In genomic region chr11:62669420-62670161, GRCh38 we compare ENCODE assay signal across 10 cellular contexts. TPM values are rescaled to one million over a fixed set of nuclear protein-coding genes. Genes with fewer than 3 reads are reported as not detected.
DNase-seq lines count a peak whose midpoint lies in the region; ATAC-seq, FAIRE-seq and TF ChIP-seq lines count a peak whose summit lies in the region.
"Had no signal": no experiment of that assay in that cellular context is flagged by ENCODE, and none has a peak within 500 bp of the region (broad histone marks: within the 10 kb centered on the region; RNA-seq: fewer than 3 reads in every experiment).

No MANE protein-coding gene starts in this region.

- POLR2A ChIA-PET in SK-N-SH (lab: Yijun Ruan, JAX) = no interaction called here
- POLR2A ChIA-PET in K562 (lab: Yijun Ruan, JAX) = interaction anchor here (0.6 to 8.8 kb wide), 13 partner anchors 11 to 186 kb away, joined by 3 to 161 read pairs (median 5); partner anchors contain the start of genes GANAB, GNG3, HNRNPUL2 and INTS5

- H4K20me1 ChIP-seq in SK-N-SH (ENCODE audit: insufficient read depth) (no peaks in the 10 kb centered on the region), K562 (replicated peaks; ENCODE audit: control insufficient read depth, insufficient read depth, low read length) (peaks cover 7% of the 10 kb centered on the region; the same call in 1 of the 2 replicates)

- H3K79me2 ChIP-seq in SK-N-SH (ENCODE audit: insufficient read depth) (peaks cover 76% of the 10 kb centered on the region), K562 (ENCODE audit: control insufficient read depth, insufficient read depth, low read length) (peaks cover 94% of the 10 kb centered on the region)

- no peak for TF ChIP-seq EP300 in SK-N-SH (IDR thresholded peaks at IDR 0.05; ENCODE audit: borderline replicate concordance in 1 of 2, low read depth in 1 of 2, low read length in 1 of 2)
- TF ChIP-seq EP300 in K562 (IDR thresholded peaks at IDR 0.05; ENCODE audit: low read length) = no peak

- H3K4me1 ChIP-seq in SK-N-SH (ENCODE audit: control insufficient read depth in 1 of 2, insufficient read depth in 2 of 2, low read depth in 1 of 2, low read length in 1 of 2) = peaks cover 25 to 29% of the 10 kb centered on the region in 2 experiments; a peak in 3 of 4 replicates
- H3K4me1 ChIP-seq in K562 (replicated peaks in 1 of 2; ENCODE audit: control insufficient read depth in 2 of 2, insufficient read depth in 2 of 2, low read length in 2 of 2) = peaks cover 33 to 61% of the 10 kb centered on the region in 2 experiments; a peak in 4 of 5 replicates
- H3K4me1 ChIP-seq in BE2C = no peaks in the 10 kb centered on the region

- H3K27me3 Mint-ChIP-seq in osteocyte (ENCODE audit: unreplicated experiment) = no peaks in the 10 kb centered on the region

- peaks cover 12 to 20% of the 10 kb centered on the region in 2 experiments for H3K36me3 ChIP-seq in SK-N-SH (replicated peaks in 1 of 2; ENCODE audit: control insufficient read depth in 1 of 2, insufficient read depth in 2 of 2, low read length in 1 of 2)
- H3K36me3 ChIP-seq in K562 (ENCODE audit: control insufficient read depth, insufficient read depth, low read length) = peaks cover 55% of the 10 kb centered on the region
- peaks cover 23% of the 10 kb centered on the region for H3K36me3 ChIP-seq in BE2C

- H3K36me3 Mint-ChIP-seq in osteocyte (ENCODE audit: unreplicated experiment) = peaks cover 4% of the 10 kb centered on the region

- in situ Hi-C loops in K562 (cut with MboI) = no loop called here

- no peaks in the 10 kb centered on the region for H3K9me2 ChIP-seq in SK-N-SH

- DNase-seq in SK-N-SH (no peak), NCI-H446 treated with DMSO at 0.1 percent for 48 hours (lab: John Stamatoyannopoulos, UW) (peak; percentile 30), K562 (ENCODE audit: extremely low read depth in 1 of 4, low spot score in 3 of 4) (peak in 2 of 4 experiments; percentile 5 to 43), osteocyte (ENCODE audit: extremely low spot score, unreplicated experiment) (no peak), KG1 (lab: John Stamatoyannopoulos, UW) (no peak), BE2C (no peak)
- DNase-seq: activated CD4-positive, alpha-beta T cell treated with anti-CD3 and anti-CD28 coated beads for 48 hours; NCI-H1436 treated with DMSO at 0.1 percent for 48 hours had no signal

- peaks cover 43% of the 10 kb centered on the region for H3F3A ChIP-seq in SK-N-SH (replicated peaks; ENCODE audit: insufficient read depth)

- no peak overlapping the region for H2AFZ ChIP-seq in SK-N-SH (ENCODE audit: low read depth)
- H2AFZ ChIP-seq in K562 (ENCODE audit: low read depth, low read length) = no peak overlapping the region

- no TSS peak for BruUV-seq in K562 (replicated peaks; lab: Mats Ljungman, UMichigan)

- WGBS in SK-N-SH (ENCODE audit: low lambda C conversion rate) = 76% methylated on average over 4 of the region's 4 CpGs
- WGBS in K562 (ENCODE audit: insufficient coverage, low coverage, missing lambda C conversion rate) = 26% methylated on average over 4 of the region's 4 CpGs

- no peak for TF ChIP-seq RAD21 in SK-N-SH (IDR thresholded peaks at IDR 0.05; ENCODE audit: low read length)
- TF ChIP-seq RAD21 in K562 (CRISPR knock-in tag; conservative IDR thresholded peaks at IDR 0.05 in 1 of 2, IDR thresholded peaks at IDR 0.05 in 1 of 2) = no peak

- H3K9me3 ChIP-seq in SK-N-SH (no peaks in the 10 kb centered on the region), K562 (replicated peaks; ENCODE audit: control insufficient read depth, insufficient read depth, low read depth, low read length) (no peaks in the 10 kb centered on the region), BE2C (no peaks in the 10 kb centered on the region)

- TF ChIP-seq CTCF in SK-N-SH (IDR thresholded peaks at IDR 0.05) (no peak), K562 (IDR thresholded peaks at IDR 0.05 in 2 of 3, conservative IDR thresholded peaks at IDR 0.05 in 1 of 3; ENCODE audit: insufficient read depth in 2 of 3, low read depth in 1 of 3, low read length in 3 of 3) (no peak), osteocyte (IDR thresholded peaks at IDR 0.05) (no peak), BE2C (IDR thresholded peaks at IDR 0.05; ENCODE audit: low read depth, low read length) (no peak)

- H3K4me2 ChIP-seq in SK-N-SH (no peak overlapping the region), K562 (ENCODE audit: insufficient read depth, low read length) (peak overlapping the region; percentile 86)

- ATAC-seq in SK-N-SH treated with all-trans-retinoic acid at 6 μM for 48 hours (no peak), K562 (no peak), GM21737 (IDR thresholded peaks at IDR 0.05; ENCODE audit: unreplicated experiment) (no peak)

- H3K4me3 Mint-ChIP-seq in osteocyte (ENCODE audit: unreplicated experiment) = peak overlapping the region; percentile 95

- no peak for FAIRE-seq in K562 (lab: Jason Lieb, UNC)

- H3K4me3 ChIP-seq in SK-N-SH (ENCODE audit: low read depth in 2 of 2, low read length in 1 of 2) (no peak overlapping the region), K562 (peak overlapping the region; percentile 91), BE2C (ENCODE audit: low read depth, low read length) (no peak overlapping the region)

- H3K27ac Mint-ChIP-seq in osteocyte (ENCODE audit: unreplicated experiment) = peak overlapping the region; percentile 94

- peaks cover 52% of the 10 kb centered on the region for H3K4me1 Mint-ChIP-seq in osteocyte (ENCODE audit: unreplicated experiment)

- H3K9ac ChIP-seq in SK-N-SH (no peak overlapping the region), K562 (ENCODE audit: insufficient read depth in 1 of 2, low read depth in 2 of 2, low read length in 2 of 2) (peak overlapping the region; percentile 47 to 94; a peak in 3 of 4 replicates)

- intact Hi-C loops in K562 (cut with micrococcal nuclease) = loop anchor here (5.0 kb wide), 2 partner anchors 67 to 173 kb away; partner anchors contain the start of gene MTA2

- H3K27me3 ChIP-seq in SK-N-SH (ENCODE audit: insufficient read depth) = no peaks in the 10 kb centered on the region
- H3K27me3 ChIP-seq in K562 (ENCODE audit: control insufficient read depth in 2 of 2, insufficient read depth in 2 of 2, low read length in 2 of 2) = no peaks in the 10 kb centered on the region
- H3K27me3 ChIP-seq in BE2C = no peaks in the 10 kb centered on the region

- TF ChIP-seq POLR2A in K562 (conservative IDR thresholded peaks at IDR 0.05) = no peak; the same call in none of the 2 replicates

- no peaks in the 10 kb centered on the region for H3K9me3 Mint-ChIP-seq in osteocyte (ENCODE audit: unreplicated experiment)

- peak overlapping the region; percentile 28 to 80; a peak in 2 of 4 replicates for H3K27ac ChIP-seq in SK-N-SH (ENCODE audit: low read depth in 2 of 2, low read length in 1 of 2)
- peak overlapping the region; percentile 94 for H3K27ac ChIP-seq in K562 (ENCODE audit: extremely low read depth, low read depth, low read length)

- CTCF ChIA-PET in SK-N-SH (lab: Yijun Ruan, JAX) (interaction anchor here (1.5 to 1.9 kb wide), 3 partner anchors 11 to 25 kb away, joined by 3 to 8 read pairs (median 4); no protein-coding TSS in a partner anchor), K562 (lab: Yijun Ruan, JAX; ENCODE audit: low intra/inter-chr PET ratio) (no interaction called here)

- H3K9me1 ChIP-seq in K562 (ENCODE audit: control insufficient read depth, insufficient read depth, low read length) = no peaks in the 10 kb centered on the region

RNA-seq across cellular contexts. Expression of gene UQCC3, which starts 1.9 kb away (rescaled TPM):
- polyA plus RNA-seq in SK-N-SH (2012; rRNA removed) (22.7 and 24.8 TPM in 2 replicates), K562 (2011; rRNA removed) (8.0 and 10.6 TPM in 2 replicates), K562 (2014; fragmentation: Illumina TruSeq; extraction: Trizol) (3.3 and 8.5 TPM in 2 replicates), K562 (2014; fragmentation: Nextera tagmentation; extraction: Ambion mirVana) (1 to 10 TPM; 4.8 to 7.6 TPM), K562 (2014; rRNA removed) (31.3 and 42.7 TPM in 2 replicates)
- 16.3 and 23.0 TPM in 2 replicates for polyA plus RNA-seq in SK-N-SH (2012; cell fraction: cytosol; rRNA removed)
- 6.4 and 15.5 TPM in 2 replicates for polyA plus RNA-seq in SK-N-SH (2012; cell fraction: nucleus; rRNA removed)
- 7.4 and 13.2 TPM in 2 replicates for total RNA-seq in K562 (2011; cell fraction: chromatin; rRNA removed; ENCODE audit: low replicate concordance)
- total RNA-seq in K562 (2011; cell fraction: nucleolus; rRNA removed) = 25.3 and 26.8 TPM in 2 replicates
- total RNA-seq in K562 (2011; cell fraction: nucleoplasm; rRNA removed) = 18.3 and 21.1 TPM in 2 replicates
- total RNA-seq in K562 (2014; rRNA removed) (44.3 and 57.3 TPM in 2 replicates), K562 (2014; rRNA removed; fragmentation: Illumina TruSeq; extraction: Trizol) (2.4 and 3.9 TPM in 2 replicates), K562 (2015; rRNA removed; fragmentation: Illumina TruSeq; extraction: Trizol) (13.4 and 14.3 TPM in 2 replicates), K562 (2021) (21.8 and 23.0 TPM in 2 replicates), osteocyte (6.3 and 6.8 TPM in 2 replicates)
- polyA plus RNA-seq in K562 (2011; cell fraction: cytosol; rRNA removed) = 15.6 and 23.7 TPM in 2 replicates
- 9.2 and 10.1 TPM in 2 replicates for polyA plus RNA-seq in K562 (2011; cell fraction: nucleus; rRNA removed)
- 16.8 and 18.4 TPM in 2 replicates for polyA plus RNA-seq in K562 (2012)
- 3.4 and 3.8 TPM in 2 replicates for polyA minus RNA-seq in K562 (2011; rRNA and poly(A)+ RNA removed)
- polyA minus RNA-seq in K562 (2011; cell fraction: cytosol; rRNA and poly(A)+ RNA removed) = 5.2 and 6.6 TPM in 2 replicates
- polyA minus RNA-seq in K562 (2011; cell fraction: nucleus; rRNA and poly(A)+ RNA removed) = 5.5 and 8.6 TPM in 2 replicates
- 51.5 TPM for polyA plus RNA-seq in BE2C (2012; ENCODE audit: insufficient read depth, insufficient read length, low read depth)

RNA-seq across cellular contexts. Expression of gene LBHD1, which starts 2.5 kb away (rescaled TPM):
- polyA plus RNA-seq in SK-N-SH (2012; rRNA removed) (9.7 and 12.0 TPM in 2 replicates), K562 (2011; rRNA removed) (28.0 and 45.4 TPM in 2 replicates), K562 (2014; fragmentation: Illumina TruSeq; extraction: Trizol) (14.8 and 16.0 TPM in 2 replicates), K562 (2014; fragmentation: Nextera tagmentation; extraction: Ambion mirVana) (1 to 10 TPM; 2.6 to 6.9 TPM), K562 (2014; rRNA removed) (15.3 and 17.1 TPM in 2 replicates)
- polyA plus RNA-seq in SK-N-SH (2012; cell fraction: cytosol; rRNA removed) = 5.5 and 6.3 TPM in 2 replicates
- 56.3 and 74.8 TPM in 2 replicates for polyA plus RNA-seq in SK-N-SH (2012; cell fraction: nucleus; rRNA removed)
- 126 and 176 TPM in 2 replicates for total RNA-seq in K562 (2011; cell fraction: chromatin; rRNA removed; ENCODE audit: low replicate concordance)
- 100 and 114 TPM in 2 replicates for total RNA-seq in K562 (2011; cell fraction: nucleolus; rRNA removed)
- total RNA-seq in K562 (2011; cell fraction: nucleoplasm; rRNA removed) = 124 and 129 TPM in 2 replicates
- total RNA-seq in K562 (2014; rRNA removed) (10.0 and 11.3 TPM in 2 replicates), K562 (2014; rRNA removed; fragmentation: Illumina TruSeq; extraction: Trizol) (12.5 and 13.4 TPM in 2 replicates), K562 (2015; rRNA removed; fragmentation: Illumina TruSeq; extraction: Trizol) (9.7 and 10.8 TPM in 2 replicates), K562 (2021) (16.8 and 20.5 TPM in 2 replicates), osteocyte (7.3 and 9.1 TPM in 2 replicates)
- 13.2 and 31.7 TPM in 2 replicates for polyA plus RNA-seq in K562 (2011; cell fraction: cytosol; rRNA removed)
- polyA plus RNA-seq in K562 (2011; cell fraction: nucleus; rRNA removed) = 119 and 158 TPM in 2 replicates
- 10.6 and 14.7 TPM in 2 replicates for polyA plus RNA-seq in K562 (2012)
- polyA minus RNA-seq in K562 (2011; rRNA and poly(A)+ RNA removed) = 18.9 and 27.0 TPM in 2 replicates
- polyA minus RNA-seq in K562 (2011; cell fraction: cytosol; rRNA and poly(A)+ RNA removed) = 14.9 and 20.0 TPM in 2 replicates
- 31.8 and 56.5 TPM in 2 replicates for polyA minus RNA-seq in K562 (2011; cell fraction: nucleus; rRNA and poly(A)+ RNA removed)
- polyA plus RNA-seq in BE2C (2012; ENCODE audit: insufficient read depth, insufficient read length, low read depth) = 2.6 TPM

RNA-seq across cellular contexts. Expression of gene CSKMT, which starts 4.5 kb away (rescaled TPM):
- polyA plus RNA-seq in SK-N-SH (2012; rRNA removed) (9.5 and 11.1 TPM in 2 replicates), K562 (2011; rRNA removed) (10.3 and 13.6 TPM in 2 replicates), K562 (2014; fragmentation: Illumina TruSeq; extraction: Trizol) (12.7 and 15.3 TPM in 2 replicates), K562 (2014; fragmentation: Nextera tagmentation; extraction: Ambion mirVana) (10 to 100 TPM; 26.4 to 31.8 TPM), K562 (2014; rRNA removed) (27.2 and 34.1 TPM in 2 replicates)
- polyA plus RNA-seq in SK-N-SH (2012; cell fraction: cytosol; rRNA removed) = 4.1 and 5.2 TPM in 2 replicates
- 29.4 and 57.3 TPM in 2 replicates for polyA plus RNA-seq in SK-N-SH (2012; cell fraction: nucleus; rRNA removed)
- 29.6 and 84.4 TPM in 2 replicates for total RNA-seq in K562 (2011; cell fraction: chromatin; rRNA removed; ENCODE audit: low replicate concordance)
- 164 and 176 TPM in 2 replicates for total RNA-seq in K562 (2011; cell fraction: nucleolus; rRNA removed)
- 111 and 137 TPM in 2 replicates for total RNA-seq in K562 (2011; cell fraction: nucleoplasm; rRNA removed)
- total RNA-seq in K562 (2014; rRNA removed) (21.5 and 36.5 TPM in 2 replicates), K562 (2014; rRNA removed; fragmentation: Illumina TruSeq; extraction: Trizol) (31.8 and 72.8 TPM in 2 replicates), K562 (2015; rRNA removed; fragmentation: Illumina TruSeq; extraction: Trizol) (105 and 108 TPM in 2 replicates), K562 (2021) (65.1 and 65.2 TPM in 2 replicates), osteocyte (19.4 and 27.3 TPM in 2 replicates)
- polyA plus RNA-seq in K562 (2011; cell fraction: cytosol; rRNA removed) = 25.7 and 34.0 TPM in 2 replicates
- 37.0 and 50.1 TPM in 2 replicates for polyA plus RNA-seq in K562 (2011; cell fraction: nucleus; rRNA removed)
- polyA plus RNA-seq in K562 (2012) = 16.8 and 35.5 TPM in 2 replicates
- 14.7 and 14.8 TPM in 2 replicates for polyA minus RNA-seq in K562 (2011; rRNA and poly(A)+ RNA removed)
- 43.4 and 96.5 TPM in 2 replicates for polyA minus RNA-seq in K562 (2011; cell fraction: cytosol; rRNA and poly(A)+ RNA removed)
- 110 and 160 TPM in 2 replicates for polyA minus RNA-seq in K562 (2011; cell fraction: nucleus; rRNA and poly(A)+ RNA removed)
- 12.9 TPM for polyA plus RNA-seq in BE2C (2012; ENCODE audit: insufficient read depth, insufficient read length, low read depth)

RNA-seq across cellular contexts. Expression of gene C11orf98, which starts 4.6 kb away (rescaled TPM):
- polyA plus RNA-seq in SK-N-SH (2012; rRNA removed) = 90.1 and 126 TPM in 2 replicates
- polyA plus RNA-seq in SK-N-SH (2012; cell fraction: cytosol; rRNA removed) = 90.3 and 96.3 TPM in 2 replicates
- 111 and 131 TPM in 2 replicates for polyA plus RNA-seq in SK-N-SH (2012; cell fraction: nucleus; rRNA removed)
- 15.3 and 32.6 TPM in 2 replicates for total RNA-seq in K562 (2011; cell fraction: chromatin; rRNA removed; ENCODE audit: low replicate concordance)
- total RNA-seq in K562 (2011; cell fraction: nucleolus; rRNA removed) = 31.2 and 41.0 TPM in 2 replicates
- total RNA-seq in K562 (2011; cell fraction: nucleoplasm; rRNA removed) = 15.9 and 27.1 TPM in 2 replicates
- total RNA-seq in K562 (2014; rRNA removed) = 289 and 491 TPM in 2 replicates
- total RNA-seq in K562 (2014; rRNA removed; fragmentation: Illumina TruSeq; extraction: Trizol) = 169 and 190 TPM in 2 replicates
- 254 and 259 TPM in 2 replicates for total RNA-seq in K562 (2015; rRNA removed; fragmentation: Illumina TruSeq; extraction: Trizol)
- total RNA-seq in K562 (2021) = 161 and 164 TPM in 2 replicates
- 88.4 and 103 TPM in 2 replicates for polyA plus RNA-seq in K562 (2011; rRNA removed)
- polyA plus RNA-seq in K562 (2011; cell fraction: cytosol; rRNA removed) = 60.0 and 87.2 TPM in 2 replicates
- 75.2 and 83.9 TPM in 2 replicates for polyA plus RNA-seq in K562 (2011; cell fraction: nucleus; rRNA removed)
- 120 and 199 TPM in 2 replicates for polyA plus RNA-seq in K562 (2012)
- 343 and 352 TPM in 2 replicates for polyA plus RNA-seq in K562 (2014; fragmentation: Illumina TruSeq; extraction: Trizol)
- 100 to 1,000 TPM; 164 to 246 TPM for polyA plus RNA-seq in K562 (2014; fragmentation: Nextera tagmentation; extraction: Ambion mirVana)
- 218 and 238 TPM in 2 replicates for polyA plus RNA-seq in K562 (2014; rRNA removed)
- 8.4 and 9.6 TPM in 2 replicates for polyA minus RNA-seq in K562 (2011; rRNA and poly(A)+ RNA removed)
- polyA minus RNA-seq in K562 (2011; cell fraction: cytosol; rRNA and poly(A)+ RNA removed) = 13.8 and 21.9 TPM in 2 replicates
- polyA minus RNA-seq in K562 (2011; cell fraction: nucleus; rRNA and poly(A)+ RNA removed) = 12.3 and 17.0 TPM in 2 replicates
- 53.6 and 56.3 TPM in 2 replicates for total RNA-seq in osteocyte
- polyA plus RNA-seq in BE2C (2012; ENCODE audit: insufficient read depth, insufficient read length, low read depth) = 69.4 TPM

RNA-seq across cellular contexts. Expression of gene UBXN1, which starts 9.3 kb away (rescaled TPM):
- polyA plus RNA-seq in SK-N-SH (2012; rRNA removed) (202 and 256 TPM in 2 replicates), K562 (2011; rRNA removed) (56.3 and 66.1 TPM in 2 replicates), K562 (2014; fragmentation: Illumina TruSeq; extraction: Trizol) (141 and 145 TPM in 2 replicates), K562 (2014; fragmentation: Nextera tagmentation; extraction: Ambion mirVana) (10 to 100 TPM in 1 of 2 experiments, 1 to 10 TPM in 1; 4.8 to 10.4 TPM), K562 (2014; rRNA removed) (205 and 241 TPM in 2 replicates)
- polyA plus RNA-seq in SK-N-SH (2012; cell fraction: cytosol; rRNA removed) = 217 and 261 TPM in 2 replicates
- 259 and 329 TPM in 2 replicates for polyA plus RNA-seq in SK-N-SH (2012; cell fraction: nucleus; rRNA removed)
- total RNA-seq in K562 (2011; cell fraction: chromatin; rRNA removed; ENCODE audit: low replicate concordance) = 80.1 and 97.1 TPM in 2 replicates
- total RNA-seq in K562 (2011; cell fraction: nucleolus; rRNA removed) = 76.6 and 77.4 TPM in 2 replicates
- total RNA-seq in K562 (2011; cell fraction: nucleoplasm; rRNA removed) = 77.6 and 81.7 TPM in 2 replicates
- total RNA-seq in K562 (2014; rRNA removed) (222 and 263 TPM in 2 replicates), K562 (2014; rRNA removed; fragmentation: Illumina TruSeq; extraction: Trizol) (43.2 and 52.3 TPM in 2 replicates), K562 (2015; rRNA removed; fragmentation: Illumina TruSeq; extraction: Trizol) (99.7 and 99.8 TPM in 2 replicates), K562 (2021) (128 and 152 TPM in 2 replicates), osteocyte (132 and 161 TPM in 2 replicates)
- 91.6 and 116 TPM in 2 replicates for polyA plus RNA-seq in K562 (2011; cell fraction: cytosol; rRNA removed)
- polyA plus RNA-seq in K562 (2011; cell fraction: nucleus; rRNA removed) = 121 and 135 TPM in 2 replicates
- polyA plus RNA-seq in K562 (2012) = 113 and 236 TPM in 2 replicates
- 68.8 and 75.4 TPM in 2 replicates for polyA minus RNA-seq in K562 (2011; rRNA and poly(A)+ RNA removed)
- polyA minus RNA-seq in K562 (2011; cell fraction: cytosol; rRNA and poly(A)+ RNA removed) = 36.9 and 47.7 TPM in 2 replicates
- 37.6 and 51.0 TPM in 2 replicates for polyA minus RNA-seq in K562 (2011; cell fraction: nucleus; rRNA and poly(A)+ RNA removed)
- 147 TPM for polyA plus RNA-seq in BE2C (2012; ENCODE audit: insufficient read depth, insufficient read length, low read depth)
